Comparison of ENCODE assay signal across 8 cellular contexts in genomic region chr12:119780786-119781434, GRCh38.
DNase-seq lines count a peak whose midpoint lies in the region; ATAC-seq and TF ChIP-seq lines count a peak whose summit lies in the region.

No MANE protein-coding gene starts in this region.

- no peak overlapping the region for H3K9ac ChIP-seq in PC-3 (ENCODE audit: low read length)

- TF ChIP-seq CTCF in GM12873 (IDR thresholded peaks at IDR 0.05; ENCODE audit: insufficient read depth, low read depth, low read length, missing control alignments), result peak; percentile 59
- peak; percentile 99 for TF ChIP-seq CTCF in PC-3 (conservative IDR thresholded peaks at IDR 0.05; ENCODE audit: low read depth, low read length)
- peak; percentile 91 for TF ChIP-seq CTCF in fibroblast of mammary gland (conservative IDR thresholded peaks at IDR 0.05; ENCODE audit: control insufficient read depth, insufficient read depth, low read depth, low read length)

- H2AFZ ChIP-seq in PC-3 (ENCODE audit: low read length), result peak overlapping the region; percentile 31

- H3K4me3 ChIP-seq in PC-3 (ENCODE audit: low read length) (no peak overlapping the region), fibroblast of mammary gland (ENCODE audit: control insufficient read depth, low read depth, low read length) (no peak overlapping the region)

- POLR2A ChIA-PET in PC-3 (lab: Charles Lee; ENCODE audit: unreplicated experiment), result interaction anchor here (0.6 kb wide), 1 partner anchor 450 kb away, joined by 3 read pairs; no protein-coding TSS in a partner anchor

- no peaks in the 10 kb centered on the region for H3K79me2 ChIP-seq in PC-3 (ENCODE audit: low read length)

- no peaks in the 10 kb centered on the region for H3K9me2 ChIP-seq in PC-3 (replicated peaks; ENCODE audit: low read length)

- ATAC-seq in PC-3, result peak; percentile 96
- ATAC-seq in HG02973 (IDR thresholded peaks at IDR 0.05; ENCODE audit: unreplicated experiment), result no peak

- H3F3A ChIP-seq in PC-3 (ENCODE audit: low read length, unreplicated experiment), result no peaks in the 10 kb centered on the region

- DNase-seq in ACHN (peak; percentile 67), PC-3 (peak; percentile 91), fibroblast of mammary gland (ENCODE audit: low read depth) (peak; percentile 52), pulmonary artery endothelial cell (ENCODE audit: low read depth, low spot score) (peak; percentile 10), NCI-H1436 treated with DMSO at 0.1 percent for 48 hours (lab: John Stamatoyannopoulos, UW) (no peak), NOMO-1 (lab: John Stamatoyannopoulos, UW; ENCODE audit: unreplicated experiment in 2 of 2) (no peak)

- H3K27ac ChIP-seq in PC-3 (ENCODE audit: low read length), result peak overlapping the region; percentile 13; the same call in 1 of the 2 replicates

- H3K27me3 ChIP-seq in PC-3 (ENCODE audit: low read length), result no peaks in the 10 kb centered on the region

- no peaks in the 10 kb centered on the region for H4K20me1 ChIP-seq in PC-3 (ENCODE audit: low read length)

- no peaks in the 10 kb centered on the region for H3K9me3 ChIP-seq in PC-3 (ENCODE audit: low read length)

- peaks cover 4% of the 10 kb centered on the region; the same call in 1 of the 2 replicates for H3K4me1 ChIP-seq in PC-3 (ENCODE audit: insufficient read depth, low read length)

- CTCF ChIA-PET in PC-3 (lab: Charles Lee), result interaction anchor here (0.7 to 1.7 kb wide), 10 partner anchors 8 to 129 kb away, joined by 3 to 9 read pairs (median 4); partner anchors contain the start of gene PRKAB1

- no TSS peak for BruUV-seq in PC-3 (replicated peaks; lab: Mats Ljungman, UMichigan)

- in situ Hi-C loops in ACHN (cut with HindIII; ENCODE audit: low pct_ligation_motif_present, low pct_unique_long_range_greater_than_20kb, low sequenced_read_pairs), result no loop called here

- peak overlapping the region; percentile 49 for H3K4me2 ChIP-seq in PC-3 (ENCODE audit: low read length)

- peaks cover 46% of the 10 kb centered on the region; the same call in 1 of the 2 replicates for H3K36me3 ChIP-seq in PC-3 (ENCODE audit: low read depth, low read length)

- intact Hi-C loops in PC-3 (cut with micrococcal nuclease), result loop anchor here (1.0 to 2.0 kb wide), 6 partner anchors 64 to 158 kb away; no protein-coding TSS in a partner anchor

Comparison
In these comparisons a context has a peak if more than half of its experiments do, and no peak if none do; other contexts are left out.
1. DNase-seq: peak in ACHN (single experiment), PC-3 (single experiment), fibroblast of mammary gland (single experiment) and pulmonary artery endothelial cell (single experiment); none in NCI-H1436 treated with DMSO at 0.1 percent for 48 hours (single experiment) and NOMO-1 (0 of 2).
2. Peak in every context shown above with its lines, with median percentiles within 50 percentile points of each other: CTCF ChIP-seq.